Comparison of ENCODE assay signal across 14 cellular contexts in the genomic region with DNA sequence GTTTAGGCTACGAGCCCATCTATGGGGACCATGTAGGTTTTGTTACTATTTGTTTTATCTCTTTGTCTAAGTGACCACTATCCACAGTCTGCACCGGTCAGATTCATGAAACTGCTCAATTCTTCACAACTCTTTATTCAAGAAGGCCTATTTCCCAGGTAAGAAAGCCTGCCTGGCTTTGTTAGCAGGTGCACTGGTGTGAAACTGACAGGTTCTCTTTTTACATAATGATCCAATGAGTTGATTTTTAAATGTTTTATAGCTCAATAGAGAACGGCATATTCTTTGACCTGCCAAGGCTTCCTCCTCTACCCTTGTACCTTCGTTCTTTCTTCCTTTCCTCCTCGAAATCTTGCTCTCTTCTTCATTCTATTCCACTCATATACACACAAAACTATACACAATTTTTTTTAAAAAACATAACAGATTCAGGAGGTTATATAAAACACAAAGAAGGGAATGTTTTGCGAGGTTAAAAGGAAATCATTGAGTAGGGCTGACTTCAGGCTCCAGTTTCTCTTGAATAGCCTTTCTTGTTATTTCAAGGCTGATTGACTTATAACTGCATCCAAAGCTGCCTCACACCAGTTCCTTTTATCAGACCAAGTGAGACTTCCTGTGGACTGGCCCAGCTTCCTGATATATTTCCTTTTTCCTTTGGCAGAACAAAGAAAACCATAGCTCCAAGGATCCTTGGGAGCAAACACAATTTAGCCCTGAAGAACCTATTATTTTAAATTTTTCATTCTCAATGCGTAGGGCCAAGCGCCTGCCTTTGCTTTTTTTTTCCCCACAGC. TPM values are rescaled to one million over a fixed set of nuclear protein-coding genes. Genes with fewer than 3 reads are reported as not detected.
A peak's percentile ranks its signal among the peaks of the same experiment; 100 is the strongest.
DNase-seq lines count a peak whose midpoint lies in the region; ATAC-seq and TF ChIP-seq lines count a peak whose summit lies in the region.
"Had no signal": no experiment of that assay in that cellular context is flagged by ENCODE, and none has a peak within 500 bp of the region (broad histone marks: within the 10 kb centered on the region; RNA-seq: fewer than 3 reads in every experiment).

No MANE protein-coding gene starts in this region.

- H3K36me3 Mint-ChIP-seq in CD8-positive, alpha-beta T cell = peaks cover 74% of the 10 kb centered on the region
- H3K36me3 Mint-ChIP-seq in dendritic cell treated with granulocyte-macrophage colony-stimulating factor and Interleukin-4, amounts not matched to agents 40 ng/mL and 50 ng/mL, for 4 days (ENCODE audit: low read depth) = peaks cover 72% of the 10 kb centered on the region
- no peaks in the 10 kb centered on the region for H3K36me3 Mint-ChIP-seq in natural killer cell
- H3K36me3 Mint-ChIP-seq in Calu3 (ENCODE audit: insufficient read depth, unreplicated experiment) = no peaks in the 10 kb centered on the region

- H3K36me3 ChIP-seq in CD8-positive, alpha-beta T cell (ENCODE audit: insufficient read depth, low read length) = no peaks in the 10 kb centered on the region
- H3K36me3 ChIP-seq: thoracic aorta had no signal

- no TSS peak for BruUV-seq in Calu3 (replicated peaks; lab: Mats Ljungman, UMichigan)

- H3K27ac Mint-ChIP-seq in CD8-positive, alpha-beta T cell = peak overlapping the region; percentile 83
- peak overlapping the region; percentile 19 for H3K27ac Mint-ChIP-seq in dendritic cell treated with granulocyte-macrophage colony-stimulating factor and Interleukin-4, amounts not matched to agents 40 ng/mL and 50 ng/mL, for 4 days
- H3K27ac Mint-ChIP-seq in natural killer cell (peak overlapping the region; percentile 84 to 89), Calu3 (ENCODE audit: unreplicated experiment) (no peak overlapping the region)
- H3K27ac Mint-ChIP-seq: nephron had no signal

- H3K4me3 ChIP-seq in CD8-positive, alpha-beta T cell (ENCODE audit: low read depth, low read length) = no peak overlapping the region
- H3K4me3 ChIP-seq: skin epidermis, thoracic aorta had no signal

- peaks cover 89% of the 10 kb centered on the region for H3K4me1 ChIP-seq in CD8-positive, alpha-beta T cell (ENCODE audit: insufficient read depth, low read length)

- DNase-seq in CD8-positive, alpha-beta T cell = no peak
- DNase-seq in Kasumi-1 (lab: John Stamatoyannopoulos, UW) (peak; percentile 61 to 76), natural killer cell (no peak), NCI-H345 treated with DMSO at 0.1 percent for 48 hours (lab: John Stamatoyannopoulos, UW; ENCODE audit: unreplicated experiment) (no peak), Calu3 (no peak)
- DNase-seq in activated CD4-positive, alpha-beta T cell treated with anti-CD3 and anti-CD28 coated beads for 48 hours = no peak
- DNase-seq: cortex of kidney, NCI-H146, NCI-H526 had no signal

- intact Hi-C loops in CD8-positive, alpha-beta T cell (cut with DNase I, micrococcal nuclease) = no loop called here
- intact Hi-C loops in dendritic cell treated with granulocyte-macrophage colony-stimulating factor and Interleukin-4, amounts not matched to agents 40 ng/mL and 50 ng/mL, for 4 days (cut with micrococcal nuclease) = loop anchor here (1.0 kb wide), 1 partner anchor 9 kb away; no protein-coding TSS in a partner anchor
- intact Hi-C loops in natural killer cell (cut with micrococcal nuclease) (no loop called here), Calu3 (cut with micrococcal nuclease; ENCODE audit: unreplicated experiment) (no loop called here)

- POLR2A ChIA-PET in CD8-positive, alpha-beta T cell (lab: Charles Lee) = interaction anchor here (1.2 to 4.2 kb wide), 5 partner anchors 10 to 31 kb away, joined by 3 to 20 read pairs (median 4); no protein-coding TSS in a partner anchor

- ATAC-seq in CD8-positive, alpha-beta T cell = no peak
- ATAC-seq in natural killer cell (peak in 2 of 3 donors; percentile 29 to 37), HG02763 (IDR thresholded peaks at IDR 0.05; ENCODE audit: unreplicated experiment) (no peak)

- CTCF ChIA-PET in CD8-positive, alpha-beta T cell (lab: Charles Lee) = interaction anchor here (0.8 to 1.3 kb wide), 4 partner anchors 8 to 125 kb away, joined by 3 to 5 read pairs (median 4); no protein-coding TSS in a partner anchor
- CTCF ChIA-PET in Calu3 (lab: Charles Lee) = no interaction called here

- H3K4me3 Mint-ChIP-seq in CD8-positive, alpha-beta T cell = no peak overlapping the region
- no peak overlapping the region for H3K4me3 Mint-ChIP-seq in dendritic cell treated with granulocyte-macrophage colony-stimulating factor and Interleukin-4, amounts not matched to agents 40 ng/mL and 50 ng/mL, for 4 days
- H3K4me3 Mint-ChIP-seq in natural killer cell (peak overlapping the region; percentile 87), Calu3 (ENCODE audit: low read depth, unreplicated experiment) (no peak overlapping the region)
- H3K4me3 Mint-ChIP-seq: nephron had no signal

- H3K9me3 Mint-ChIP-seq in CD8-positive, alpha-beta T cell = no peaks in the 10 kb centered on the region
- H3K9me3 Mint-ChIP-seq in dendritic cell treated with granulocyte-macrophage colony-stimulating factor and Interleukin-4, amounts not matched to agents 40 ng/mL and 50 ng/mL, for 4 days = no peaks in the 10 kb centered on the region
- H3K9me3 Mint-ChIP-seq in natural killer cell = no peaks in the 10 kb centered on the region
- H3K9me3 Mint-ChIP-seq in Calu3 (ENCODE audit: low read depth, unreplicated experiment) = no peaks in the 10 kb centered on the region
- H3K9me3 Mint-ChIP-seq: nephron had no signal

- peaks cover 97% of the 10 kb centered on the region for H3K4me1 Mint-ChIP-seq in CD8-positive, alpha-beta T cell (ENCODE audit: low read depth)
- peaks cover 88% of the 10 kb centered on the region for H3K4me1 Mint-ChIP-seq in dendritic cell treated with granulocyte-macrophage colony-stimulating factor and Interleukin-4, amounts not matched to agents 40 ng/mL and 50 ng/mL, for 4 days (ENCODE audit: low read depth)
- peaks cover 89 to 97% of the 10 kb centered on the region in 2 donors for H3K4me1 Mint-ChIP-seq in natural killer cell
- peaks cover 14% of the 10 kb centered on the region for H3K4me1 Mint-ChIP-seq in Calu3 (ENCODE audit: low read depth, unreplicated experiment)
- H3K4me1 Mint-ChIP-seq: nephron had no signal

- H3K27ac ChIP-seq in CD8-positive, alpha-beta T cell (ENCODE audit: low read depth, low read length) = no peak overlapping the region
- H3K27ac ChIP-seq: thoracic aorta had no signal

- no peaks in the 10 kb centered on the region for H3K27me3 Mint-ChIP-seq in CD8-positive, alpha-beta T cell (ENCODE audit: low read depth)
- no peaks in the 10 kb centered on the region for H3K27me3 Mint-ChIP-seq in dendritic cell treated with granulocyte-macrophage colony-stimulating factor and Interleukin-4, amounts not matched to agents 40 ng/mL and 50 ng/mL, for 4 days
- H3K27me3 Mint-ChIP-seq in natural killer cell (ENCODE audit: low read depth in 2 of 2) (no peaks in the 10 kb centered on the region), Calu3 (ENCODE audit: unreplicated experiment) (no peaks in the 10 kb centered on the region)

- H3K27me3 ChIP-seq in CD8-positive, alpha-beta T cell (ENCODE audit: insufficient read depth, low read length) = no peaks in the 10 kb centered on the region

- no peak for TF ChIP-seq CTCF in CD8-positive, alpha-beta T cell (IDR thresholded peaks at IDR 0.05)
- TF ChIP-seq CTCF in natural killer cell (IDR thresholded peaks at IDR 0.05) = no peak
- no peak for TF ChIP-seq CTCF in Calu3 (IDR thresholded peaks at IDR 0.05; ENCODE audit: unreplicated experiment)

- no peaks in the 10 kb centered on the region for H3K9me3 ChIP-seq in CD8-positive, alpha-beta T cell (ENCODE audit: low read length)
- H3K9me3 ChIP-seq: thoracic aorta had no signal

RNA-seq across cellular contexts. Expression of a gene that starts 11.4 kb away (rescaled TPM):
- 10 to 100 TPM; 35.6 to 37.3 TPM for total RNA-seq in CD8-positive, alpha-beta T cell
- total RNA-seq in natural killer cell (100 to 1,000 TPM; 123 to 157 (median 148) TPM), Calu3 (2022) (0.17 TPM in 1 of 2 replicates, not detected in the other)

Comparison
In these comparisons a context has a peak if more than half of its experiments do, and no peak if none do; other contexts are left out.
1. ATAC-seq: peak in natural killer cell (2 of 3); none in CD8-positive, alpha-beta T cell (single experiment) and HG02763 (single experiment).
2. DNase-seq: peak in Kasumi-1 (2 of 2); none in CD8-positive, alpha-beta T cell (0 of 7), natural killer cell (single experiment), NCI-H345 treated with DMSO at 0.1 percent for 48 hours (single experiment), activated CD4-positive, alpha-beta T cell treated with anti-CD3 and anti-CD28 coated beads for 48 hours (single experiment) and Calu3 (single experiment).
3. RNA of a gene that starts 11.4 kb away (total RNA-seq): 123 to 157 TPM in natural killer cell and 35.6 to 37.3 TPM in CD8-positive, alpha-beta T cell; 0.17 TPM in Calu3; every median in the first group is over 10 times any median in the second.